Comparison of ENCODE assay signal across 1 cellular context in genomic region chr1:24765308-24765988, GRCh38.
TF ChIP-seq lines count a peak whose summit lies in the region.

No MANE protein-coding gene starts in this region.

TF ChIP-seq in K562, 482 proteins besides CTCF, POLR2A, EP300 and RAD21 (continued from another document and continues in another):
- TF ChIP-seq ZNF639 (CRISPR knock-in tag; conservative IDR thresholded peaks at IDR 0.05 in 1 of 2, IDR thresholded peaks at IDR 0.05 in 1 of 2) (peak in 1 of 2 experiments; percentile 79; a peak in 2 of 4 replicates), CBFA2T3 (IDR thresholded peaks at IDR 0.05) (peak; percentile 66), JUND (IDR thresholded peaks at IDR 0.05; ENCODE audit: borderline replicate concordance, low read depth, low read length) (peak; percentile 90), JUND (tag; IDR thresholded peaks at IDR 0.05; ENCODE audit: borderline replicate concordance, low read depth, low read length) (peak; percentile 92), ATF3 (IDR thresholded peaks at IDR 0.05) (peak; percentile 93), ATF3 (CRISPR knock-in tag; conservative IDR thresholded peaks at IDR 0.05) (no peak; the same call in 1 of the 2 replicates), PHB (CRISPR knock-in tag; IDR thresholded peaks at IDR 0.05) (no peak), SAP30 (IDR thresholded peaks at IDR 0.05; ENCODE audit: borderline replicate concordance, insufficient read depth, low read depth, low read length, poor library complexity, severe bottlenecking) (no peak), ZNF239 (CRISPR knock-in tag; IDR thresholded peaks at IDR 0.05) (peak; percentile 53), LCOR (CRISPR knock-in tag; IDR thresholded peaks at IDR 0.05) (no peak), ZNF212 (CRISPR knock-in tag; IDR thresholded peaks at IDR 0.05) (0 out of 2 replicates have a peak, but pooled peaks have one; percentile 16), ZBTB11 (CRISPR knock-in tag; IDR thresholded peaks at IDR 0.05) (peak in 1 of 3 experiments; percentile 72; a peak in 1 of 6 replicates), ATF4 (CRISPR knock-in tag; IDR thresholded peaks at IDR 0.05) (peak; percentile 83), SMARCB1 (IDR thresholded peaks at IDR 0.05; ENCODE audit: insufficient read length, low read depth) (no peak), ZNF12 (CRISPR knock-in tag; IDR thresholded peaks at IDR 0.05) (no peak), ZBTB9 (CRISPR knock-in tag; IDR thresholded peaks at IDR 0.05) (peak; percentile 75; the same call in 1 of the 2 replicates), ZNF740 (CRISPR knock-in tag; IDR thresholded peaks at IDR 0.05) (no peak), ZNF740 (tag; IDR thresholded peaks at IDR 0.05) (peak in 1 of 2 experiments; percentile 79; a peak in 2 of 4 replicates), MEF2D (tag; conservative IDR thresholded peaks at IDR 0.05; ENCODE audit: low read depth) (peak; percentile 55; the same call in 1 of the 2 replicates), PHF8 (IDR thresholded peaks at IDR 0.05; ENCODE audit: borderline replicate concordance, low read length) (no peak), MYBL2 (IDR thresholded peaks at IDR 0.05; ENCODE audit: low read depth) (no peak; the same call in 1 of the 2 replicates), MYBL2 (CRISPR knock-in tag; IDR thresholded peaks at IDR 0.05; ENCODE audit: borderline replicate concordance) (no peak), ZZZ3 (IDR thresholded peaks at IDR 0.05) (no peak), ZNF280A (IDR thresholded peaks at IDR 0.05; ENCODE audit: low read depth, partially characterized antibody) (no peak), PTTG1 (tag; IDR thresholded peaks at IDR 0.05; ENCODE audit: low read depth) (0 out of 2 replicates have a peak, but pooled peaks have one; percentile 2), TFAP4 (CRISPR knock-in tag; IDR thresholded peaks at IDR 0.05; ENCODE audit: borderline replicate concordance) (no peak; the same call in 1 of the 2 replicates), SMARCA4 (IDR thresholded peaks at IDR 0.05) (peak; percentile 97), EHMT2 (IDR thresholded peaks at IDR 0.05) (peak; percentile 62; the same call in 1 of the 2 replicates), MAFF (IDR thresholded peaks at IDR 0.05; ENCODE audit: low read length) (peak; percentile 98), KLF6 (CRISPR knock-in tag; IDR thresholded peaks at IDR 0.05; ENCODE audit: borderline replicate concordance) (peak; percentile 7; the same call in 1 of the 2 replicates), SRSF3 (IDR thresholded peaks at IDR 0.05; ENCODE audit: insufficient read depth, low read length) (no peak), PBX2 (CRISPR knock-in tag; IDR thresholded peaks at IDR 0.05; ENCODE audit: low read depth) (no peak), PBX2 (tag; conservative IDR thresholded peaks at IDR 0.05; ENCODE audit: low read depth) (peak; percentile 81), NKRF (IDR thresholded peaks at IDR 0.05; ENCODE audit: borderline replicate concordance) (no peak), SMAD3 (CRISPR knock-in tag; conservative IDR thresholded peaks at IDR 0.05) (peak; percentile 76), CBX8 (IDR thresholded peaks at IDR 0.05; ENCODE audit: borderline replicate concordance, extremely low read depth, low read depth, low read length, poor library complexity, severe bottlenecking) (no peak), NFATC3 (IDR thresholded peaks at IDR 0.05) (0 out of 2 replicates have a peak, but pooled peaks have one; percentile 37), PRMT5 (CRISPR knock-in tag; IDR thresholded peaks at IDR 0.05) (no peak), TEAD1 (CRISPR knock-in tag; IDR thresholded peaks at IDR 0.05) (peak in 1 of 2 experiments; percentile 68; a peak in 1 of 4 replicates), ZNF830 (CRISPR knock-in tag; IDR thresholded peaks at IDR 0.05) (no peak), HES1 (IDR thresholded peaks at IDR 0.05; ENCODE audit: low read depth) (peak; percentile 43; the same call in 1 of the 2 replicates), HMG20A (CRISPR knock-in tag; conservative IDR thresholded peaks at IDR 0.05) (no peak)
